ENCODE assay signal across 13 cellular contexts in the genomic region with DNA sequence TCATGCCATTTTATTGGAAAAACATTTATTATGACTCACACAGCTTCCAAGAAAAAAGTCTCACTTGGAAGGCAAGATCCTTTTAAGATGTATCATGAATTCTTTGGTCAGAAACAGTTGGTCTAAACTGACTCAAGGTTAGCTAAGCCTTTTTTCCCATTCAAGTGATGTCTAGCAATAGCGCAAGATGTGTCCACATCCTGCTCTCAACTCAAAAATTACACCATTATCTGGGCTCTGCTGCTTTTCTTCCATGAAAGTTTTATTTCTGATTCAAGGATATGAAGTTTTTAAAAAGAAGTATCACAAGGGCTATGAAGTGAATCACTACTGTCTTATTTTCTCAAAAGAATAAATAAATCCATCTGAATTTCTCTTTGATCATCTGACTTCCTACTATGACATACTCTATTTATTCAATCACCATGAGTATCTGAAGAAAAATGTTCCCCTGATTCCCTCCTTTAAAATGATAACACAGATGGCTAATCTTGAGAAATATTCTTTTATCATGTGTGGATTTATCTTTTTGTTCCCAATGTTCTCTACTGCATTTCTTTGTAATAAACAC.
DNase-seq lines count a peak whose midpoint lies in the region; ATAC-seq, FAIRE-seq and TF ChIP-seq lines count a peak whose summit lies in the region.
"Had no signal": no experiment of that assay in that cellular context is flagged by ENCODE, and none has a peak within 500 bp of the region (broad histone marks: within the 10 kb centered on the region; RNA-seq: fewer than 3 reads in every experiment).

No MANE protein-coding gene starts in this region.

- H3K4me1 Mint-ChIP-seq in activated T-helper 2 cell treated with anti-CD3 and anti-CD28 coated beads, Interferon-gamma antibody, Interleukin-2, Interleukin-4, amounts not matched to agents 10 μg/mL and 5 μg/mL and 100 μg/mL, durations not matched to agents 14 hours and 24 hours and 36 hours (ENCODE audit: low read depth), result peaks cover 21% of the 10 kb centered on the region
- no peaks in the 10 kb centered on the region for H3K4me1 Mint-ChIP-seq in activated naive CD4-positive, alpha-beta T cell treated with anti-CD3 and anti-CD28 coated beads, Interleukin-2, amount 10 ng/mL, durations not matched to agents 7 days and 5 days
- H3K4me1 Mint-ChIP-seq in naive thymus-derived CD4-positive, alpha-beta T cell, result no peaks in the 10 kb centered on the region
- H3K4me1 Mint-ChIP-seq: mesothelial cell of epicardium had no signal

- no peaks in the 10 kb centered on the region for H3K36me3 ChIP-seq in naive thymus-derived CD4-positive, alpha-beta T cell (ENCODE audit: control insufficient read depth in 2 of 3, insufficient read depth in 3 of 3, low read length in 3 of 3)

- POLR2A ChIA-PET in A549 (lab: Yijun Ruan, JAX), result no interaction called here
- POLR2A ChIA-PET in naive thymus-derived CD4-positive, alpha-beta T cell (lab: Charles Lee), result no interaction called here

- H3K27me3 Mint-ChIP-seq in activated T-helper 2 cell treated with anti-CD3 and anti-CD28 coated beads, Interferon-gamma antibody, Interleukin-2, Interleukin-4, amounts not matched to agents 10 μg/mL and 5 μg/mL and 100 μg/mL, durations not matched to agents 14 hours and 24 hours and 36 hours (ENCODE audit: low read depth), result no peaks in the 10 kb centered on the region
- H3K27me3 Mint-ChIP-seq in activated naive CD4-positive, alpha-beta T cell treated with anti-CD3 and anti-CD28 coated beads, Interleukin-2, amount 10 ng/mL, durations not matched to agents 7 days and 5 days, result no peaks in the 10 kb centered on the region
- H3K27me3 Mint-ChIP-seq in naive thymus-derived CD4-positive, alpha-beta T cell, result no peaks in the 10 kb centered on the region

- TF ChIP-seq CTCF in A549 (IDR thresholded peaks at IDR 0.05) (no peak), foreskin fibroblast (IDR thresholded peaks at IDR 0.05; ENCODE audit: low read depth, low read length) (no peak)

- H3K27ac ChIP-seq in A549, result peak overlapping the region; percentile 75 to 83
- no peak overlapping the region for H3K27ac ChIP-seq in naive thymus-derived CD4-positive, alpha-beta T cell (ENCODE audit: low read depth, low read length)

- no peak for FAIRE-seq in A549 (lab: Jason Lieb, UNC)

- peak overlapping the region; percentile 69 for H3K27ac Mint-ChIP-seq in activated T-helper 2 cell treated with anti-CD3 and anti-CD28 coated beads, Interferon-gamma antibody, Interleukin-2, Interleukin-4, amounts not matched to agents 10 μg/mL and 5 μg/mL and 100 μg/mL, durations not matched to agents 14 hours and 24 hours and 36 hours
- H3K27ac Mint-ChIP-seq in activated naive CD4-positive, alpha-beta T cell treated with anti-CD3 and anti-CD28 coated beads, Interleukin-2, amount 10 ng/mL, durations not matched to agents 7 days and 5 days, result no peak overlapping the region
- H3K27ac Mint-ChIP-seq in naive thymus-derived CD4-positive, alpha-beta T cell, result no peak overlapping the region
- H3K27ac Mint-ChIP-seq: CD14-positive monocyte, mesothelial cell of epicardium had no signal

- peaks cover 30% of the 10 kb centered on the region for H3K4me1 ChIP-seq in A549
- no peaks in the 10 kb centered on the region for H3K4me1 ChIP-seq in naive thymus-derived CD4-positive, alpha-beta T cell (ENCODE audit: control insufficient read depth in 2 of 2, insufficient read depth in 2 of 2, low read length in 2 of 2)

- CTCF ChIA-PET in A549 (lab: Yijun Ruan, JAX), result no interaction called here
- CTCF ChIA-PET in activated naive CD4-positive, alpha-beta T cell treated with anti-CD3 and anti-CD28 coated beads, Interleukin-2, amount 10 ng/mL, durations not matched to agents 7 days and 5 days (lab: Charles Lee), result no interaction called here
- CTCF ChIA-PET in naive thymus-derived CD4-positive, alpha-beta T cell (lab: Charles Lee), result no interaction called here

- H3K27me3 ChIP-seq in naive thymus-derived CD4-positive, alpha-beta T cell (ENCODE audit: control insufficient read depth in 2 of 2, insufficient read depth in 2 of 2, low read length in 2 of 2), result no peaks in the 10 kb centered on the region

- peak overlapping the region; percentile 84 for H3K4me2 ChIP-seq in A549

- H3K9me3 ChIP-seq in A549, result 0 out of 3 replicates have a peak, but pooled peaks cover 5% of the 10 kb centered on the region
- H3K9me3 ChIP-seq in naive thymus-derived CD4-positive, alpha-beta T cell (ENCODE audit: control insufficient read depth in 2 of 3, low read length in 3 of 3), result no peaks in the 10 kb centered on the region

- ATAC-seq in A549, result peak; percentile 78 to 95
- ATAC-seq in naive thymus-derived CD4-positive, alpha-beta T cell, result no peak

- peaks cover 12% of the 10 kb centered on the region for H3K9me3 Mint-ChIP-seq in activated T-helper 2 cell treated with anti-CD3 and anti-CD28 coated beads, Interferon-gamma antibody, Interleukin-2, Interleukin-4, amounts not matched to agents 10 μg/mL and 5 μg/mL and 100 μg/mL, durations not matched to agents 14 hours and 24 hours and 36 hours
- H3K9me3 Mint-ChIP-seq in activated naive CD4-positive, alpha-beta T cell treated with anti-CD3 and anti-CD28 coated beads, Interleukin-2, amount 10 ng/mL, durations not matched to agents 7 days and 5 days, result no peaks in the 10 kb centered on the region
- H3K9me3 Mint-ChIP-seq in naive thymus-derived CD4-positive, alpha-beta T cell, result peaks cover 0 to 4% (median 0%) of the 10 kb centered on the region in 11 donors

- 40% methylated on average over 1 of the region's 1 CpG for WGBS in A549 (ENCODE audit: missing lambda C conversion rate)

- 0 out of 5 replicates have a peak, but pooled peaks of 1 of the 2 experiments have one; percentile 18 for TF ChIP-seq EP300 in A549 (IDR thresholded peaks at IDR 0.05)

- H3K4me3 ChIP-seq in A549 (0 out of 3 replicates have a peak overlapping the region, but pooled peaks have one; percentile 25), foreskin fibroblast (ENCODE audit: low read depth in 1 of 2, low read length in 2 of 2) (peak overlapping the region in 1 of 2 donors; percentile 18)
- H3K4me3 ChIP-seq in naive thymus-derived CD4-positive, alpha-beta T cell (ENCODE audit: low read length), result no peak overlapping the region
- H3K4me3 ChIP-seq: skin epidermis had no signal

- peaks cover 53% of the 10 kb centered on the region for H3K36me3 Mint-ChIP-seq in activated T-helper 2 cell treated with anti-CD3 and anti-CD28 coated beads, Interferon-gamma antibody, Interleukin-2, Interleukin-4, amounts not matched to agents 10 μg/mL and 5 μg/mL and 100 μg/mL, durations not matched to agents 14 hours and 24 hours and 36 hours (ENCODE audit: low read depth)
- H3K36me3 Mint-ChIP-seq in activated naive CD4-positive, alpha-beta T cell treated with anti-CD3 and anti-CD28 coated beads, Interleukin-2, amount 10 ng/mL, durations not matched to agents 7 days and 5 days, result no peaks in the 10 kb centered on the region
- peaks cover 0 to 11% (median 0%) of the 10 kb centered on the region in 5 donors for H3K36me3 Mint-ChIP-seq in naive thymus-derived CD4-positive, alpha-beta T cell
- H3K36me3 Mint-ChIP-seq: CD14-positive monocyte had no signal

- TF ChIP-seq POLR2A in A549 (IDR thresholded peaks at IDR 0.05; ENCODE audit: low read length), result no peak

- intact Hi-C loops in activated T-helper 2 cell treated with anti-CD3 and anti-CD28 coated beads, Interferon-gamma antibody, Interleukin-2, Interleukin-4, amounts not matched to agents 10 μg/mL and 5 μg/mL and 100 μg/mL, durations not matched to agents 14 hours and 24 hours and 36 hours (cut with micrococcal nuclease), result no loop called here
- intact Hi-C loops in naive thymus-derived CD4-positive, alpha-beta T cell (cut with micrococcal nuclease), result no loop called here

- DNase-seq in A549 (ENCODE audit: low read depth in 1 of 2, low spot score in 1 of 2) (peak; percentile 5 to 51), H4 (ENCODE audit: low spot score) (peak; percentile 7), foreskin fibroblast (peak; percentile 86 to 93), activated T-cell treated with anti-CD3 and anti-CD28 coated beads for 4 hours (no peak), mucosa of gallbladder (ENCODE audit: low spot score) (no peak)
- DNase-seq in activated T-helper 2 cell treated with anti-CD3 and anti-CD28 coated beads, Interferon-gamma antibody, Interleukin-2, Interleukin-4, amounts not matched to agents 10 μg/mL and 5 μg/mL and 100 μg/mL, durations not matched to agents 14 hours and 24 hours and 36 hours (ENCODE audit: low spot score), result no peak
- no peak for DNase-seq in activated naive CD4-positive, alpha-beta T cell treated with anti-CD3 and anti-CD28 coated beads, Interleukin-2, amount 10 ng/mL, durations not matched to agents 7 days and 5 days
- DNase-seq in naive thymus-derived CD4-positive, alpha-beta T cell, result no peak
- DNase-seq: cerebellar nuclear complex, NCI-H1417 treated with DMSO at 0.1 percent for 48 hours had no signal

- no peak overlapping the region for H3K4me3 Mint-ChIP-seq in activated T-helper 2 cell treated with anti-CD3 and anti-CD28 coated beads, Interferon-gamma antibody, Interleukin-2, Interleukin-4, amounts not matched to agents 10 μg/mL and 5 μg/mL and 100 μg/mL, durations not matched to agents 14 hours and 24 hours and 36 hours (ENCODE audit: low read depth)
- H3K4me3 Mint-ChIP-seq in activated naive CD4-positive, alpha-beta T cell treated with anti-CD3 and anti-CD28 coated beads, Interleukin-2, amount 10 ng/mL, durations not matched to agents 7 days and 5 days, result no peak overlapping the region
- no peak overlapping the region for H3K4me3 Mint-ChIP-seq in naive thymus-derived CD4-positive, alpha-beta T cell
- H3K4me3 Mint-ChIP-seq: CD14-positive monocyte, mesothelial cell of epicardium had no signal

- no peak for TF ChIP-seq RAD21 in A549 (conservative IDR thresholded peaks at IDR 0.05 in 1 of 2, IDR thresholded peaks at IDR 0.05 in 1 of 2)

TF ChIP-seq in A549, 52 proteins besides CTCF, POLR2A, EP300 and RAD21 (continues in another document):
- TF ChIP-seq, protein P1, sequence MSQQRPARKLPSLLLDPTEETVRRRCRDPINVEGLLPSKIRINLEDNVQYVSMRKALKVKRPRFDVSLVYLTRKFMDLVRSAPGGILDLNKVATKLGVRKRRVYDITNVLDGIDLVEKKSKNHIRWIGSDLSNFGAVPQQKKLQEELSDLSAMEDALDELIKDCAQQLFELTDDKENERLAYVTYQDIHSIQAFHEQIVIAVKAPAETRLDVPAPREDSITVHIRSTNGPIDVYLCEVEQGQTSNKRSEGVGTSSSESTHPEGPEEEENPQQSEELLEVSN (IDR thresholded peaks at IDR 0.05; ENCODE audit: borderline replicate concordance, low read depth), result no peak
- TF ChIP-seq CBX2 (IDR thresholded peaks at IDR 0.05; ENCODE audit: borderline replicate concordance, low read depth), result no peak

Comparison
In these comparisons a context has a peak if more than half of its experiments do, and no peak if none do; other contexts are left out.
1. DNase-seq: peak in A549 (2 of 2), H4 (single experiment) and foreskin fibroblast (2 of 2); none in activated T-helper 2 cell treated with anti-CD3 and anti-CD28 coated beads, Interferon-gamma antibody, Interleukin-2, Interleukin-4, amounts not matched to agents 10 μg/mL and 5 μg/mL and 100 μg/mL, durations not matched to agents 14 hours and 24 hours and 36 hours (single experiment), activated naive CD4-positive, alpha-beta T cell treated with anti-CD3 and anti-CD28 coated beads, Interleukin-2, amount 10 ng/mL, durations not matched to agents 7 days and 5 days (single experiment), naive thymus-derived CD4-positive, alpha-beta T cell (0 of 9), activated T-cell treated with anti-CD3 and anti-CD28 coated beads for 4 hours (single experiment) and mucosa of gallbladder (single experiment).